In genomic region chr1:119046429-119047039, GRCh38 we compare ENCODE assay signal across 10 cellular contexts. TPM values are rescaled to one million over a fixed set of nuclear protein-coding genes. Genes with fewer than 3 reads are reported as not detected.
DNase-seq lines count a peak whose midpoint lies in the region; ATAC-seq and TF ChIP-seq lines count a peak whose summit lies in the region.
"Had no signal": no experiment of that assay in that cellular context is flagged by ENCODE, and none has a peak within 500 bp of the region (broad histone marks: within the 10 kb centered on the region; RNA-seq: fewer than 3 reads in every experiment).

No MANE protein-coding gene starts in this region.

- CTCF ChIA-PET in MCF 10A (lab: Yijun Ruan, JAX), result interaction anchor here (0.5 to 1.2 kb wide), 6 partner anchors 35 to 1819 kb away, joined by 3 read pairs; no protein-coding TSS in a partner anchor

- peak overlapping the region; percentile 86 for H3K27ac Mint-ChIP-seq in MCF 10A (ENCODE audit: low read depth, unreplicated experiment)
- H3K27ac Mint-ChIP-seq in activated naive CD4-positive, alpha-beta T cell treated with anti-CD3 and anti-CD28 coated beads, Interleukin-2, amount 50 U/mL, for 72 hours, result peak overlapping the region in 1 of 2 donors; percentile 58

- peak overlapping the region; percentile 20 to 80 for H3K27ac ChIP-seq in right atrium auricular region
- no peak overlapping the region for H3K27ac ChIP-seq in right lobe of liver

- H3K9me3 ChIP-seq in right atrium auricular region (no peaks in the 10 kb centered on the region), skeletal muscle satellite cell (replicated peaks; ENCODE audit: low read length) (no peaks in the 10 kb centered on the region), right lobe of liver (no peaks in the 10 kb centered on the region)

- H3K4me3 Mint-ChIP-seq in MCF 10A (ENCODE audit: unreplicated experiment), result peak overlapping the region; percentile 17
- H3K4me3 Mint-ChIP-seq in activated T-cell treated with anti-CD3 and anti-CD28 coated beads, Interleukin-2, amount 50 U/mL, for 4 hours, result no peak overlapping the region

- no peaks in the 10 kb centered on the region for H3K27me3 ChIP-seq in right atrium auricular region
- H3K27me3 ChIP-seq in skeletal muscle satellite cell (ENCODE audit: control insufficient read depth, insufficient read depth, low read length), result no peaks in the 10 kb centered on the region
- no peaks in the 10 kb centered on the region for H3K27me3 ChIP-seq in right lobe of liver

- peak overlapping the region; percentile 37 for H3K9ac ChIP-seq in skeletal muscle satellite cell (ENCODE audit: low read depth, low read length)

- H3K36me3 Mint-ChIP-seq in MCF 10A (ENCODE audit: insufficient read depth, unreplicated experiment), result peaks cover 16% of the 10 kb centered on the region
- peaks cover 0 to 18% of the 10 kb centered on the region in 2 donors for H3K36me3 Mint-ChIP-seq in activated naive CD4-positive, alpha-beta T cell treated with anti-CD3 and anti-CD28 coated beads, Interleukin-2, amount 50 U/mL, for 72 hours
- peaks cover 47% of the 10 kb centered on the region for H3K36me3 Mint-ChIP-seq in activated T-cell treated with anti-CD3 and anti-CD28 coated beads, Interleukin-2, amount 50 U/mL, for 4 hours (ENCODE audit: insufficient read depth)

- 78% methylated on average over 9 of the region's 9 CpGs for WGBS in right lobe of liver (ENCODE audit: insufficient coverage, low coverage, low lambda C conversion rate, missing lambda C conversion rate)

- no peaks in the 10 kb centered on the region for H3K9me3 Mint-ChIP-seq in MCF 10A (ENCODE audit: unreplicated experiment)
- peaks cover 0 to 4% of the 10 kb centered on the region in 2 donors for H3K9me3 Mint-ChIP-seq in activated naive CD4-positive, alpha-beta T cell treated with anti-CD3 and anti-CD28 coated beads, Interleukin-2, amount 50 U/mL, for 72 hours
- H3K9me3 Mint-ChIP-seq in activated T-cell treated with anti-CD3 and anti-CD28 coated beads, Interleukin-2, amount 50 U/mL, for 4 hours, result peaks cover 4% of the 10 kb centered on the region

- H3K27me3 Mint-ChIP-seq in MCF 10A (ENCODE audit: insufficient read depth, unreplicated experiment), result no peaks in the 10 kb centered on the region
- H3K27me3 Mint-ChIP-seq in activated T-cell treated with anti-CD3 and anti-CD28 coated beads, Interleukin-2, amount 50 U/mL, for 4 hours (ENCODE audit: low read depth), result no peaks in the 10 kb centered on the region

- no peak for TF ChIP-seq POLR2A in right lobe of liver (IDR thresholded peaks at IDR 0.05)

- H3K4me3 ChIP-seq in right atrium auricular region (peak overlapping the region in 1 of 2 donors; percentile 21), skeletal muscle satellite cell (ENCODE audit: low read length) (no peak overlapping the region), right lobe of liver (no peak overlapping the region)

- DNase-seq in MCF 10A (ENCODE audit: unreplicated experiment) (peak; percentile 43), right atrium auricular region (ENCODE audit: low spot score) (peak; percentile 63), right lobe of liver (no peak), GDM1 (lab: John Stamatoyannopoulos, UW) (no peak)
- no peak for DNase-seq in activated naive CD4-positive, alpha-beta T cell treated with anti-CD3 and anti-CD28 coated beads, Interleukin-2, amount 50 U/mL, for 72 hours (ENCODE audit: low spot score in 2 of 2)
- DNase-seq in activated T-cell treated with anti-CD3 and anti-CD28 coated beads, Interleukin-2, amount 50 U/mL, for 4 hours, result no peak
- DNase-seq: activated CD4-positive, CD25-positive, alpha-beta regulatory T cell treated with anti-CD3 and anti-CD28 coated beads, Interleukin-2, amount 50 U/mL, for 72 hours; NCI-H69 had no signal

- H3K36me3 ChIP-seq in right atrium auricular region (no peaks in the 10 kb centered on the region), skeletal muscle satellite cell (ENCODE audit: insufficient read depth, low read length) (no peaks in the 10 kb centered on the region), right lobe of liver (no peaks in the 10 kb centered on the region)

- POLR2A ChIA-PET in MCF 10A (lab: Yijun Ruan, JAX), result interaction anchor here (0.6 to 2.5 kb wide), 7 partner anchors 35 to 1115 kb away, joined by 3 to 10 read pairs (median 4); partner anchors contain the start of gene WARS2

- peaks cover 26% of the 10 kb centered on the region for H3K4me1 Mint-ChIP-seq in MCF 10A (ENCODE audit: insufficient read depth, unreplicated experiment)
- no peaks in the 10 kb centered on the region for H3K4me1 Mint-ChIP-seq in activated T-cell treated with anti-CD3 and anti-CD28 coated beads, Interleukin-2, amount 50 U/mL, for 4 hours (ENCODE audit: low read depth)

- intact Hi-C loops in MCF 10A (cut with micrococcal nuclease) (no loop called here), right lobe of liver (cut with DNase I) (no loop called here)

- peak; percentile 21 for ATAC-seq in GM19324 (IDR thresholded peaks at IDR 0.05; ENCODE audit: low FRiP score, unreplicated experiment)
- no peak for ATAC-seq in right lobe of liver
- no peak for ATAC-seq in activated naive CD4-positive, alpha-beta T cell treated with anti-CD3 and anti-CD28 coated beads, Interleukin-2, amount 50 U/mL, for 72 hours
- no peak for ATAC-seq in activated T-cell treated with anti-CD3 and anti-CD28 coated beads, Interleukin-2, amount 50 U/mL, for 4 hours

- TF ChIP-seq CTCF in MCF 10A (IDR thresholded peaks at IDR 0.05; ENCODE audit: unreplicated experiment) (no peak), right atrium auricular region (IDR thresholded peaks at IDR 0.05) (no peak), right lobe of liver (IDR thresholded peaks at IDR 0.05) (no peak)

- peaks cover 0 to 5% of the 10 kb centered on the region in 2 donors for H3K4me1 ChIP-seq in right atrium auricular region
- H3K4me1 ChIP-seq in skeletal muscle satellite cell (ENCODE audit: control insufficient read depth, insufficient read depth, low read length), result peaks cover 9% of the 10 kb centered on the region
- H3K4me1 ChIP-seq in right lobe of liver, result no peaks in the 10 kb centered on the region

- no TSS peak for BruUV-seq in MCF 10A (replicated peaks; lab: Mats Ljungman, UMichigan)

- H3K4me2 ChIP-seq in skeletal muscle satellite cell (ENCODE audit: low read length), result peak overlapping the region; percentile 62

RNA-seq across cellular contexts. Expression of gene TBX15, which starts 58.4 kb away (rescaled TPM):
- total RNA-seq in MCF 10A (2022) (0.09 and 0.15 TPM in 2 replicates), right atrium auricular region (1 to 10 TPM; 2.1 to 3.6 TPM), right lobe of liver (10 to 100 TPM in 5 of 6 experiments, under 1 TPM in 1; 0.29 to 56.5 (median 16.5) TPM)
- total RNA-seq in skeletal muscle satellite cell (2012; rRNA removed), result 17.9 and 22.6 TPM in 2 replicates
- total RNA-seq in activated naive CD4-positive, alpha-beta T cell treated with anti-CD3 and anti-CD28 coated beads, Interleukin-2, amount 50 U/mL, for 72 hours, result not detected
- total RNA-seq in activated T-cell treated with anti-CD3 and anti-CD28 coated beads, Interleukin-2, amount 50 U/mL, for 4 hours, result not detected

Comparison
In these comparisons a context has a peak if more than half of its experiments do, and no peak if none do; other contexts are left out.
1. DNase-seq: peak in MCF 10A (single experiment) and right atrium auricular region (single experiment); none in right lobe of liver (0 of 3), activated naive CD4-positive, alpha-beta T cell treated with anti-CD3 and anti-CD28 coated beads, Interleukin-2, amount 50 U/mL, for 72 hours (0 of 2), GDM1 (single experiment) and activated T-cell treated with anti-CD3 and anti-CD28 coated beads, Interleukin-2, amount 50 U/mL, for 4 hours (single experiment).
2. H3K27ac ChIP-seq: peak in right atrium auricular region (2 of 2); none in right lobe of liver (0 of 3).